1 cellular context compared by ENCODE assay signal in genomic region chr3:172184106-172184822, GRCh38.
TF ChIP-seq lines count a peak whose summit lies in the region.

No MANE protein-coding gene starts in this region.

TF ChIP-seq in WTC11, 78 proteins besides CTCF, POLR2A, EP300 and RAD21 (continued from another document):
- TF ChIP-seq ZNF512 (CRISPR knock-in tag; IDR thresholded peaks at IDR 0.05; ENCODE audit: borderline replicate concordance) = no peak
- TF ChIP-seq STAT6 (CRISPR knock-in tag; conservative IDR thresholded peaks at IDR 0.05; ENCODE audit: low read depth) = no peak
TF ChIP-seq in WTC11: peak in this region for 0.
